Comparison of ENCODE assay signal across 30 cellular contexts in the genomic region with DNA sequence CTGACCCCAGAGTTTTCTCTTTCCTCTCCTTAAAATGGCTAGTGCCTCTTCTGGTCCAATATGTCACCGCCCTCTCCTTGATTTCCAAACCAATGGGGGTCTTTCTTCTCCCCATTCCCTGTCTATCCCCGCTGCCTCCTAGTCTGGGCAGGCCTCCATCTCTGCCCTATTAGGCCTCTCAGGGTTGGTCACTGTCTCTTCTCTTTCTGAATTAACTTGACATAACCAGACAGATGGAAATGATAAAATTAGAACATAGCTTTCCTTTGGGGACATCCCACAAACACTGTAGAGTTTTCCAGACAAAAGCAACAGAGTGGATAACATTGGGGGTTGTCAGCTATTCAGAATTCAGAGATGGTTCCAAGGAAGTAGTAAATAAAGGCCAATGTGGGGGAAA. TPM values are rescaled to one million over a fixed set of nuclear protein-coding genes. Genes with fewer than 3 reads are reported as not detected.
"Had no signal": no experiment of that assay in that cellular context is flagged by ENCODE, and none has a peak within 500 bp of the region (broad histone marks: within the 10 kb centered on the region; RNA-seq: fewer than 3 reads in every experiment).

No MANE protein-coding gene starts in this region.

- H3K36me3 Mint-ChIP-seq: naive B cell; natural killer cell treated with Interleukin-12 subunit alpha and Interleukin-12 subunit beta and Interleukin-15 and Interleukin-18, amount 100 ng/mL, for 72 hours; stimulated activated memory B cell treated with anti-CD40 and anti-IgM and Interleukin-4, amounts not matched to agents 10 μg/mL and 1 μg/mL and 100 μg/mL, for 72 hours had no signal

- H3K4me1 Mint-ChIP-seq: endodermal cell; naive B cell; stimulated activated memory B cell treated with anti-CD40 and anti-IgM and Interleukin-4, amounts not matched to agents 10 μg/mL and 1 μg/mL and 100 μg/mL, for 72 hours had no signal

- H3K9me3 Mint-ChIP-seq: dendritic cell treated with granulocyte-macrophage colony-stimulating factor and Interleukin-4, amounts not matched to agents 40 ng/mL and 50 ng/mL, for 4 days; endodermal cell; naive B cell; natural killer cell treated with Interleukin-12 subunit alpha and Interleukin-12 subunit beta and Interleukin-15 and Interleukin-18, amount 100 ng/mL, for 72 hours; stimulated activated memory B cell treated with anti-CD40 and anti-IgM and Interleukin-4, amounts not matched to agents 10 μg/mL and 1 μg/mL and 100 μg/mL, for 72 hours had no signal

- H3K4me1 ChIP-seq: colonic mucosa, esophagus squamous epithelium, lower lobe of right lung, prostate gland, right atrium auricular region, spleen, testis, tibial artery, upper lobe of left lung had no signal

- H3K27me3 Mint-ChIP-seq: dendritic cell treated with granulocyte-macrophage colony-stimulating factor and Interleukin-4, amounts not matched to agents 40 ng/mL and 50 ng/mL, for 4 days had no signal

- H3K9me3 ChIP-seq: colonic mucosa, esophagus squamous epithelium, lower lobe of right lung, prostate gland, right atrium auricular region, spleen, testis, tibial artery, upper lobe of left lung had no signal

- H3K4me3 Mint-ChIP-seq: dendritic cell treated with granulocyte-macrophage colony-stimulating factor and Interleukin-4, amounts not matched to agents 40 ng/mL and 50 ng/mL, for 4 days; endodermal cell; naive B cell; natural killer cell treated with Interleukin-12 subunit alpha and Interleukin-12 subunit beta and Interleukin-15 and Interleukin-18, amount 100 ng/mL, for 72 hours; stimulated activated memory B cell treated with anti-CD40 and anti-IgM and Interleukin-4, amounts not matched to agents 10 μg/mL and 1 μg/mL and 100 μg/mL, for 72 hours had no signal

- H3K27ac Mint-ChIP-seq: dendritic cell treated with granulocyte-macrophage colony-stimulating factor and Interleukin-4, amounts not matched to agents 40 ng/mL and 50 ng/mL, for 4 days; endodermal cell; natural killer cell treated with Interleukin-12 subunit alpha and Interleukin-12 subunit beta and Interleukin-15 and Interleukin-18, amount 100 ng/mL, for 72 hours; stimulated activated memory B cell treated with anti-CD40 and anti-IgM and Interleukin-4, amounts not matched to agents 10 μg/mL and 1 μg/mL and 100 μg/mL, for 72 hours had no signal

- H3K4me3 ChIP-seq: colonic mucosa, esophagus squamous epithelium, lower lobe of right lung, prostate gland, right atrium auricular region, spleen, testis, tibial artery, upper lobe of left lung had no signal

- H3K36me3 ChIP-seq: colonic mucosa, esophagus squamous epithelium, lower lobe of right lung, prostate gland, right atrium auricular region, spleen, tibial artery, upper lobe of left lung had no signal

- H3K27ac ChIP-seq: colonic mucosa, epithelial cell of prostate, esophagus squamous epithelium, lower lobe of right lung, prostate gland, right atrium auricular region, spleen, testis, tibial artery, upper lobe of left lung had no signal

- ATAC-seq: left ventricle myocardium superior; lower lobe of right lung; natural killer cell treated with Interleukin-12 subunit alpha and Interleukin-12 subunit beta and Interleukin-15 and Interleukin-18, amount 100 ng/mL, for 72 hours; sciatic nerve; stimulated activated memory B cell treated with anti-CD40 and anti-IgM and Interleukin-4, amounts not matched to agents 10 μg/mL and 1 μg/mL and 100 μg/mL, for 72 hours; stimulated activated naive CD8-positive, alpha-beta T cell treated with anti-CD3 and anti-CD28 coated beads, Interleukin-15, Interleukin-2, amounts not matched to agents 100 U/mL and 50 U/mL, for 24 hours had no signal

- FAIRE-seq: frontal cortex, keratinocyte, urothelium cell line had no signal

- DNase-seq: colonic mucosa; effector CD8-positive, alpha-beta T cell; esophagus squamous epithelium; hypothalamus; left ventricle myocardium superior; lower lobe of right lung; naive B cell; nucleus accumbens; stimulated activated CD4-positive, alpha-beta T cell treated with anti-CD3 and anti-CD28 coated beads, Interleukin-4, amount 100 ng/mL, for 4 hours; stimulated activated naive CD8-positive, alpha-beta T cell treated with anti-CD3 and anti-CD28 coated beads, Interleukin-15, Interleukin-2, amounts not matched to agents 100 U/mL and 50 U/mL, for 24 hours; substantia nigra; testis; tibial artery had no signal

- H3K27me3 ChIP-seq: colonic mucosa, right atrium auricular region, testis, upper lobe of left lung had no signal

RNA-seq across cellular contexts. Expression of gene LHX6, which starts 24.8 kb away (rescaled TPM):
- total RNA-seq: fibroblast of villous mesenchyme; natural killer cell treated with Interleukin-12 subunit alpha and Interleukin-12 subunit beta and Interleukin-15 and Interleukin-18, amount 100 ng/mL, for 72 hours; osteocyte had no signal

RNA-seq across cellular contexts. Expression of gene MORN5, which starts 44.3 kb away (rescaled TPM):
- total RNA-seq: esophagus squamous epithelium; fibroblast of villous mesenchyme; left ventricle myocardium superior; mesenteric fat pad; natural killer cell treated with Interleukin-12 subunit alpha and Interleukin-12 subunit beta and Interleukin-15 and Interleukin-18, amount 100 ng/mL, for 72 hours; osteocyte; right atrium auricular region; sciatic nerve; skeletal muscle tissue had no signal
- polyA plus RNA-seq: keratinocyte, spleen had no signal
